ENCODE assay signal across 9 cellular contexts in the genomic region with DNA sequence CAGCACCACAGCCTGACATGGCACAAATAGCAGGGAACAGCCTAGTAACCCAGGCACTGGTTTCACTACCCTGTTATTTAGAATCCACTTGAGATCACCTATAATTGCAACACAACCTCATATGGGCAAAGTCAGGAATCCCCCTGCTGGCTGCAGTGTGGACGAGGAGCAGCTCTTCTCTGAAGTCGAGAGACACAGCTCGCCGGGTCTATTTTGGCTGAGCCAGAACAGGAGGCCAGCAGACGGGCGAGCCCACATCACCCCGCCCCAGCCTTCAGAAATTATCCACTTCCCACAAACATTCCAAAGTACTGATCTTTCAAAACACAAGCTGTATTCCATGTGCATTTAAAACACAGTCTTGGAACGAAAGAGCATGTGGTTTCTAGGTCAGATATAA.
DNase-seq lines count a peak whose midpoint lies in the region; ATAC-seq and TF ChIP-seq lines count a peak whose summit lies in the region.
"Had no signal": no experiment of that assay in that cellular context is flagged by ENCODE, and none has a peak within 500 bp of the region (broad histone marks: within the 10 kb centered on the region; RNA-seq: fewer than 3 reads in every experiment).

No MANE protein-coding gene starts in this region.

- no peak overlapping the region for H3K9ac ChIP-seq in endodermal cell (ENCODE audit: extremely low read depth, low read length, poor library complexity, severe bottlenecking)

- 88 to 89% methylated on average over 6 to 8 of the region's 8 CpGs for WGBS in endodermal cell (ENCODE audit: insufficient coverage in 1 of 2, insufficient read length in 1 of 2), 2 experiments

- ATAC-seq in GM18519 (IDR thresholded peaks at IDR 0.05; ENCODE audit: low FRiP score, unreplicated experiment) (no peak), HG03571 (IDR thresholded peaks at IDR 0.05; ENCODE audit: unreplicated experiment) (no peak)

- H3K27me3 ChIP-seq in endodermal cell (ENCODE audit: control insufficient read depth, insufficient read depth, low read length, poor library complexity, severe bottlenecking) (no peaks in the 10 kb centered on the region), muscle layer of duodenum (ENCODE audit: low read depth, low read length) (no peaks in the 10 kb centered on the region)

- H3K36me3 ChIP-seq in endodermal cell (ENCODE audit: control insufficient read depth, insufficient read depth, low read length) (peaks cover 99% of the 10 kb centered on the region), muscle layer of duodenum (ENCODE audit: control insufficient read depth in 1 of 2, insufficient read depth in 2 of 2, low read length in 2 of 2) (no peaks in the 10 kb centered on the region)

- no peak for TF ChIP-seq POLR2A in erythroblast (IDR thresholded peaks at IDR 0.05; ENCODE audit: low read length)

- H3K36me3 Mint-ChIP-seq in endodermal cell (ENCODE audit: low read depth) = peaks cover 56% of the 10 kb centered on the region

- H3K27ac ChIP-seq in endodermal cell (ENCODE audit: low read depth, low read length) (no peak overlapping the region), muscle layer of duodenum (ENCODE audit: low read length) (peak overlapping the region; percentile 56)
- H3K27ac ChIP-seq: HL-60 had no signal

- H3K4me3 Mint-ChIP-seq in endodermal cell = no peak overlapping the region

- peaks cover 14% of the 10 kb centered on the region for H3K4me1 ChIP-seq in endodermal cell (ENCODE audit: control insufficient read depth, insufficient read depth, low read length)
- peaks cover 21 to 65% of the 10 kb centered on the region in 2 donors for H3K4me1 ChIP-seq in muscle layer of duodenum (ENCODE audit: control insufficient read depth in 1 of 2, insufficient read depth in 2 of 2, low read length in 2 of 2)

- H3K27ac Mint-ChIP-seq in endodermal cell = no peak overlapping the region

- H3K4me1 Mint-ChIP-seq in endodermal cell = peaks cover 31% of the 10 kb centered on the region

- TF ChIP-seq CTCF in endodermal cell (conservative IDR thresholded peaks at IDR 0.05) = peak; percentile 66
- TF ChIP-seq CTCF in GM10266 (IDR thresholded peaks at IDR 0.05; ENCODE audit: control insufficient read depth, insufficient read depth, low read depth, missing control alignments) = no peak

- DNase-seq in Caki2 (ENCODE audit: low read depth) = peak; percentile 35
- peak; percentile 34 for DNase-seq in NCI-H1417 treated with DMSO at 0.1 percent for 48 hours (lab: John Stamatoyannopoulos, UW)
- DNase-seq in endodermal cell = peak; percentile 74
- DNase-seq in erythroblast (lab: John Stamatoyannopoulos, UW) = no peak
- no peak for DNase-seq in GM10266 (ENCODE audit: extremely low spot score)

- no peaks in the 10 kb centered on the region for H3K9me3 Mint-ChIP-seq in endodermal cell

- no peaks in the 10 kb centered on the region for H3K27me3 Mint-ChIP-seq in endodermal cell (ENCODE audit: insufficient read depth)

- H3K4me3 ChIP-seq in endodermal cell (ENCODE audit: low read length) = no peak overlapping the region
- H3K4me3 ChIP-seq in muscle layer of duodenum (ENCODE audit: low read depth in 1 of 2, low read length in 2 of 2) = no peak overlapping the region

- in situ Hi-C loops in Caki2 (cut with HindIII; ENCODE audit: low pct_unique_long_range_greater_than_20kb, low sequenced_read_pairs) = no loop called here

- H3K9me3 ChIP-seq in endodermal cell (ENCODE audit: control insufficient read depth, low read length) (no peaks in the 10 kb centered on the region), muscle layer of duodenum (ENCODE audit: control insufficient read depth in 1 of 2, low read length in 2 of 2) (no peaks in the 10 kb centered on the region)

Comparison
In these comparisons a context has a peak if more than half of its experiments do, and no peak if none do; other contexts are left out.
1. DNase-seq: peak in Caki2 (single experiment), NCI-H1417 treated with DMSO at 0.1 percent for 48 hours (single experiment) and endodermal cell (single experiment); none in erythroblast (0 of 2) and GM10266 (single experiment).